ENCODE assay signal across 8 cellular contexts in genomic region chr6:57089687-57090457, GRCh38. TPM values are rescaled to one million over a fixed set of nuclear protein-coding genes. Genes with fewer than 3 reads are reported as not detected.
DNase-seq lines count a peak whose midpoint lies in the region; ATAC-seq, FAIRE-seq and TF ChIP-seq lines count a peak whose summit lies in the region.

A gene with protein sequence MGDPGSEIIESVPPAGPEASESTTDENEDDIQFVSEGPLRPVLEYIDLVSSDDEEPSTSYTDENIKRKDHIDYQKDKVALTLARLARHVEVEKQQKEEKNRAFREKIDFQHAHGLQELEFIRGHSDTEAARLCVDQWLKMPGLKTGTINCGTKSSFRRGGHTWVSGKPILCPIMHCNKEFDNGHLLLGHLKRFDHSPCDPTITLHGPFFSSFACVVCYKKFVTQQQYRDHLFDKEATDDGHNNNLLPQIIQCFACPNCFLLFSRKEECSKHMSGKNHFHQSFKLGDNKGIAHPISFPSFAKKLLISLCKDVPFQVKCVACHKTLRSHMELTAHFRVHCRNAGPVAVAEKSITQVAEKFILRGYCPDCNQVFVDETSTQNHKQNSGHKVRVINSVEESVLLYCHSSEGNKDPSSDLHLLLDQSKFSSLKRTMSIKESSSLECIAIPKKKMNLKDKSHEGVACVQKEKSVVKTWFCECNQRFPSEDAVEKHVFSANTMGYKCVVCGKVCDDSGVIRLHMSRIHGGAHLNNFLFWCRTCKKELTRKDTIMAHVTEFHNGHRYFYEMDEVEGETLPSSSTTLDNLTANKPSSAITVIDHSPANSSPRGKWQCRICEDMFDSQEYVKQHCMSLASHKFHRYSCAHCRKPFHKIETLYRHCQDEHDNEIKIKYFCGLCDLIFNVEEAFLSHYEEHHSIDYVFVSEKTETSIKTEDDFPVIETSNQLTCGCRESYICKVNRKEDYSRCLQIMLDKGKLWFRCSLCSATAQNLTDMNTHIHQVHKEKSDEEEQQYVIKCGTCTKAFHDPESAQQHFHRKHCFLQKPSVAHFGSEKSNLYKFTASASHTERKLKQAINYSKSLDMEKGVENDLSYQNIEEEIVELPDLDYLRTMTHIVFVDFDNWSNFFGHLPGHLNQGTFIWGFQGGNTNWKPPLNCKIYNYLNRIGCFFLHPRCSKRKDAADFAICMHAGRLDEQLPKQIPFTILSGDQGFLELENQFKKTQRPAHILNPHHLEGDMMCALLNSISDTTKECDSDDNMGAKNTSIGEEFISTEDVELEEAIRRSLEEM (plus strand): TSS chr6:57090188. CDS start chr6:57090254, 66 bp downstream.

- peak; percentile 81 to 92 for TF ChIP-seq POLR2A in sigmoid colon (IDR thresholded peaks at IDR 0.05)

- H3K4me3 ChIP-seq in sigmoid colon, result peak within 1 kb of the TSS; percentile 50 to 61 (median 56)

- no peaks in the 10 kb centered on the region for H3K27me3 Mint-ChIP-seq in brain

- no peaks in the 10 kb centered on the region for H3K9me3 Mint-ChIP-seq in brain

- no peaks in the 10 kb centered on the region for H3K27me3 ChIP-seq in sigmoid colon

- ATAC-seq in GM18520 (IDR thresholded peaks at IDR 0.05; ENCODE audit: unreplicated experiment) (peak; percentile 92), HG03064 (IDR thresholded peaks at IDR 0.05; ENCODE audit: low read depth, unreplicated experiment) (peak; percentile 88)

- peak; percentile 75 for DNase-seq in NCI-H2107 treated with DMSO at 0.1 percent for 48 hours (lab: John Stamatoyannopoulos, UW; ENCODE audit: unreplicated experiment)
- peak; percentile 85 for DNase-seq in iPS DF 19.7 (ENCODE audit: low read depth, low spot score)
- DNase-seq in sigmoid colon, result peak; percentile 99

- H3K36me3 ChIP-seq in sigmoid colon, result peaks cover 0 to 6% (median 0%) of the 10 kb centered on the region in 4 donors

- peak within 1 kb of the TSS; percentile 81 to 89 (median 85) for H3K4me3 Mint-ChIP-seq in brain

- intact Hi-C loops in sigmoid colon (cut with DNase I), result loop anchor here (2.0 to 5.0 kb wide), 3 partner anchors 43 to 225 kb away; partner anchors contain the start of genes BAG2 and KIAA1586

- 0% methylated on average over 50 to 52 of the region's 58 CpGs for WGBS in sigmoid colon, 2 donors

- H3K36me3 Mint-ChIP-seq in brain, result peaks cover 25% of the 10 kb centered on the region

- no peaks in the 10 kb centered on the region for H3K9me3 ChIP-seq in sigmoid colon

- H3K27ac ChIP-seq in 22Rv1 (peak within 1 kb of the TSS; percentile 76), sigmoid colon (peak within 1 kb of the TSS; percentile 85 to 90 (median 88))

- no peak for TF ChIP-seq CTCF in 22Rv1 (IDR thresholded peaks at IDR 0.05)
- TF ChIP-seq CTCF in brain (conservative IDR thresholded peaks at IDR 0.05), result no peak
- TF ChIP-seq CTCF in sigmoid colon (IDR thresholded peaks at IDR 0.05), result no peak

- H3K4me1 ChIP-seq in sigmoid colon, result peaks cover 0 to 42% (median 31%) of the 10 kb centered on the region in 4 donors

- peaks cover 36% of the 10 kb centered on the region for H3K4me1 Mint-ChIP-seq in brain

- peak within 1 kb of the TSS; percentile 85 to 96 (median 91) for H3K27ac Mint-ChIP-seq in brain

- FAIRE-seq in TTC549 (lab: Jason Lieb, UNC), result peak; percentile 91

- TF ChIP-seq EP300 in sigmoid colon (IDR thresholded peaks at IDR 0.05), result peak in 1 of 4 donors; percentile 67

RNA-seq across cellular contexts. Expression of the gene that starts here (rescaled TPM):
- polyA plus RNA-seq in brain (ENCODE audit: insufficient read depth, low read depth, low replicate concordance), result 7.8 TPM
- 10 to 100 TPM; 56.6 to 70.1 (median 62.9) TPM for total RNA-seq in sigmoid colon
- polyA plus RNA-seq in sigmoid colon, result 10 to 100 TPM in 1 of 3 donors, 1 to 10 TPM in 2; 4.2 to 12.3 (median 5.5) TPM

Comparison
In these comparisons a context has a peak if more than half of its experiments do, and no peak if none do; other contexts are left out.
1. Peak in every context shown above with its lines: DNase-seq, ATAC-seq, H3K4me3 ChIP-seq and H3K27ac ChIP-seq.